In the genomic region with DNA sequence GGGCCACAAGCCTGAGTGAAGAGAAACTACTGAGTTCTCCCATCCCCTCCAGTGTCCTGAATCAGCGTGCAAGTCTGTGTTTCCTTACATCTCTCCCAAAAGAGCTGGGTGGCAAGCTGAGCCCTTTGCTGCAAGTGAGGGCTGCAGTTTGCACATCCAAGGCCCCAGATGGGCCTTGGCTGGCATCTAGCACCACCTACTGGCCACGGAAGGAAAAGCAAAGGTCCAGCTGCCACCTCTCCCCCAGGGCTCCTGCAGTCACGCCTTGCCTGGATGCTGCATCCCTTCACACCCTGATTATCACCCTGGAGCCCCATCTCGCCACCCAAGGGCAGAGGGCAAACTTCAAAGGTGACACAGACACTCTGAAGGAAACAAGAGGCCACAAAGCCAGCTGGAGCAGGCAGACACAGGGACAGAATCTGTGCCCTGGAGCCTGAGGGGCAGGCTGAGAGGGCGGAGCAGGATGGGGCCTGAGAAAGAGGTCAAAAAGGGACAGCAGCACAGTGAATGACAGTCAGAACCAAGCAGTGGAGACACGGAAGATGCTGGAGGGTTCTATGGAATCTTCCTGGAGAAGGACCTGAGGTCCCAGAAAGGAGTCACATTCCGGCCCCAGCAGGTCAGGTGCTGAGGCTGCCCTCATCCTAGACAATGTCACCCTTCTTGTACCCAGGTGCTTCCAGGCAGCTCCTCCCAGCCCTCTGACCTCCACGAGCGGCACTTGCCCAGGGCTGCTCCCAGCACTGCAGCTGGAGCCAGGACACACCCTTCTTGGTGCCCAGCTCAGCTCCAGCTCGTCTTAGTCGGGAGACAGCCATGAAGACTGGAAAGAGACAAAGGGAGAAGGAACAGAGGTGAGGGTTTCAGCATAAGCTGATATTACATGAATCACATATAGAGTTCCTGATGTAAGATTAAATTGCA, we compare ENCODE assay signal across 8 cellular contexts. TPM values are rescaled to one million over a fixed set of nuclear protein-coding genes. Genes with fewer than 3 reads are reported as not detected.
A peak's percentile ranks its signal among the peaks of the same experiment; 100 is the strongest.
DNase-seq lines count a peak whose midpoint lies in the region; ATAC-seq and TF ChIP-seq lines count a peak whose summit lies in the region.

No MANE protein-coding gene starts in this region.

- ATAC-seq in HG02970 (IDR thresholded peaks at IDR 0.05; ENCODE audit: low FRiP score, unreplicated experiment) = peak; percentile 74
- ATAC-seq in activated T-cell treated with anti-CD3 and anti-CD28 coated beads, Interleukin-2, amount 50 U/mL, for 72 hours (replicated peaks in 1 of 2) = peak; percentile 65 to 72

- H3K27ac Mint-ChIP-seq in activated T-cell treated with anti-CD3 and anti-CD28 coated beads, Interleukin-2, amount 50 U/mL, for 72 hours = no peak overlapping the region
- H3K27ac Mint-ChIP-seq in type B pancreatic cell = no peak overlapping the region

- peaks cover 30% of the 10 kb centered on the region for H3K27me3 Mint-ChIP-seq in activated T-cell treated with anti-CD3 and anti-CD28 coated beads, Interleukin-2, amount 50 U/mL, for 72 hours (ENCODE audit: low read depth)
- H3K27me3 Mint-ChIP-seq in type B pancreatic cell = peaks cover 90% of the 10 kb centered on the region

- H3K36me3 Mint-ChIP-seq in activated T-cell treated with anti-CD3 and anti-CD28 coated beads, Interleukin-2, amount 50 U/mL, for 72 hours (ENCODE audit: insufficient read depth in 2 of 2) = no peaks in the 10 kb centered on the region
- no peaks in the 10 kb centered on the region for H3K36me3 Mint-ChIP-seq in type B pancreatic cell

- no peak overlapping the region for H3K4me3 Mint-ChIP-seq in activated T-cell treated with anti-CD3 and anti-CD28 coated beads, Interleukin-2, amount 50 U/mL, for 72 hours
- no peak overlapping the region for H3K4me3 Mint-ChIP-seq in type B pancreatic cell

- TF ChIP-seq CTCF in GM12875 (IDR thresholded peaks at IDR 0.05; ENCODE audit: borderline replicate concordance, insufficient read depth, low read depth, low read length) (peak; percentile 95), fibroblast of the aortic adventitia (IDR thresholded peaks at IDR 0.05; ENCODE audit: insufficient read depth, low read length) (peak; percentile 95), type B pancreatic cell (conservative IDR thresholded peaks at IDR 0.05) (peak; percentile 90)

- in situ Hi-C loops in ACHN (cut with HindIII; ENCODE audit: low pct_ligation_motif_present, low pct_unique_long_range_greater_than_20kb, low sequenced_read_pairs) = no loop called here

- DNase-seq in ACHN = peak; percentile 47
- DNase-seq in NCI-H774 (lab: John Stamatoyannopoulos, UW) = peak; percentile 24
- DNase-seq in activated T-cell treated with anti-CD3 and anti-CD28 coated beads, Interleukin-2, amount 50 U/mL, for 72 hours = peak; percentile 70 to 77
- DNase-seq in fibroblast of the aortic adventitia (ENCODE audit: low read depth) = peak; percentile 75
- DNase-seq in occipital lobe (lab: John Stamatoyannopoulos, UW) = peak; percentile 56
- no peak for DNase-seq in type B pancreatic cell (ENCODE audit: extremely low spot score, unreplicated experiment)

- no peak overlapping the region for H3K4me3 ChIP-seq in GM12875 (ENCODE audit: low read depth, low read length)
- no peak overlapping the region for H3K4me3 ChIP-seq in fibroblast of the aortic adventitia (ENCODE audit: low read depth, low read length)

- H3K9me3 Mint-ChIP-seq in activated T-cell treated with anti-CD3 and anti-CD28 coated beads, Interleukin-2, amount 50 U/mL, for 72 hours = no peaks in the 10 kb centered on the region
- no peaks in the 10 kb centered on the region for H3K9me3 Mint-ChIP-seq in type B pancreatic cell

- peaks cover 6% of the 10 kb centered on the region for H3K4me1 Mint-ChIP-seq in activated T-cell treated with anti-CD3 and anti-CD28 coated beads, Interleukin-2, amount 50 U/mL, for 72 hours (ENCODE audit: low read depth)
- peaks cover 4% of the 10 kb centered on the region for H3K4me1 Mint-ChIP-seq in type B pancreatic cell (ENCODE audit: unreplicated experiment)

RNA-seq across cellular contexts. Expression of a gene that starts 18.3 kb away (rescaled TPM):
- 1 to 10 TPM; 4.2 to 8.9 TPM for total RNA-seq in activated T-cell treated with anti-CD3 and anti-CD28 coated beads, Interleukin-2, amount 50 U/mL, for 72 hours
- 7.0 and 19.6 TPM in 2 replicates for total RNA-seq in fibroblast of the aortic adventitia (ENCODE audit: low replicate concordance)
- 52.3 TPM for total RNA-seq in occipital lobe
- 2.9 and 16.9 TPM in 2 replicates for total RNA-seq in type B pancreatic cell (ENCODE audit: low replicate concordance)
